ENCODE assay signal across 4 cellular contexts in the genomic region with DNA sequence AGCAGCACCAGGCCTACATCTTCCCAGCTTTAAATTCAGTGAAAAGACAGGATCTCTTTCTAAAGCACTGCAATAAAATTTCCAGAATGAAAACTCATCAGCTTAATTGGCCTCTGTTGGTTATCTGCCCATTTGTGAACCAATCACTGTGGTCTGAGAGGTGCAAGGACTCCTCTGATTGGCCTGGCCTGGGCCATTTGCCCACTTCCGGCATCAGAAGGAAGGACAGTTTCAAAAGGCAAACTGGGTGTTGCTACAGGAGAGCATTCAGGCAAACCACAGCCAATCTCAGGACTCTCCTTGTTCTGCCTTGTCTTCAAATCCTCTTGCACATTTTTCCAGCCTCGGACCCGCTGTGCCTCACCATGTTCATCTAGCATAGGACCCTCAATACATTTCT.
TF ChIP-seq lines count a peak whose summit lies in the region.

No MANE protein-coding gene starts in this region.

TF ChIP-seq in HepG2, 621 proteins besides CTCF, POLR2A, EP300 and RAD21:
- TF ChIP-seq GABPA (IDR thresholded peaks at IDR 0.05; ENCODE audit: low read depth, low read length) = no peak
- TF ChIP-seq GABPA (CRISPR knock-in tag; IDR thresholded peaks at IDR 0.05; ENCODE audit: low read depth) = peak; percentile 44; the same call in 1 of the 2 replicates
- TF ChIP-seq ZNF749 (CRISPR knock-in tag; IDR thresholded peaks at IDR 0.05; ENCODE audit: borderline replicate concordance) = no peak

TF ChIP-seq in IMR-90, 13 proteins besides CTCF, POLR2A, EP300 and RAD21:
- TF ChIP-seq NFE2L2 (IDR thresholded peaks at IDR 0.05; ENCODE audit: low read depth, low read length) = no peak
- TF ChIP-seq SMC3 (IDR thresholded peaks at IDR 0.05; ENCODE audit: low read depth, low read length) = no peak
- no peak for TF ChIP-seq RCOR1 (IDR thresholded peaks at IDR 0.05; ENCODE audit: insufficient replicate concordance, low read length)
- no peak for TF ChIP-seq ELK1 (IDR thresholded peaks at IDR 0.05; ENCODE audit: borderline replicate concordance, low read depth, low read length)
- no peak for TF ChIP-seq RFX5 (IDR thresholded peaks at IDR 0.05; ENCODE audit: low read depth, low read length)
- TF ChIP-seq FOS (IDR thresholded peaks at IDR 0.05; ENCODE audit: low read depth, low read length) = no peak
- no peak for TF ChIP-seq BHLHE40 (IDR thresholded peaks at IDR 0.05; ENCODE audit: low read depth, low read length)
- no peak for TF ChIP-seq MAFK (IDR thresholded peaks at IDR 0.05; ENCODE audit: low read depth, low read length)
- TF ChIP-seq CEBPB (IDR thresholded peaks at IDR 0.05; ENCODE audit: low read depth, low read length) = no peak
- TF ChIP-seq MXI1 (IDR thresholded peaks at IDR 0.05; ENCODE audit: borderline replicate concordance, low read depth, low read length) = no peak

TF ChIP-seq in WTC11, 78 proteins besides CTCF, POLR2A, EP300 and RAD21:
- TF ChIP-seq NR2C2 (CRISPR knock-in tag; IDR thresholded peaks at IDR 0.05) (no peak), FOXP4 (CRISPR knock-in tag; IDR thresholded peaks at IDR 0.05) (no peak), NFYB (CRISPR knock-in tag; conservative IDR thresholded peaks at IDR 0.05; ENCODE audit: low read depth) (no peak), USF1 (CRISPR knock-in tag; IDR thresholded peaks at IDR 0.05) (no peak), RORB (CRISPR knock-in tag; IDR thresholded peaks at IDR 0.05) (no peak), GTF2I (CRISPR knock-in tag; conservative IDR thresholded peaks at IDR 0.05) (no peak), CBFB (CRISPR knock-in tag; IDR thresholded peaks at IDR 0.05; ENCODE audit: low read depth) (no peak), HMGXB4 (CRISPR knock-in tag; IDR thresholded peaks at IDR 0.05) (no peak)
- TF ChIP-seq, protein P1, sequence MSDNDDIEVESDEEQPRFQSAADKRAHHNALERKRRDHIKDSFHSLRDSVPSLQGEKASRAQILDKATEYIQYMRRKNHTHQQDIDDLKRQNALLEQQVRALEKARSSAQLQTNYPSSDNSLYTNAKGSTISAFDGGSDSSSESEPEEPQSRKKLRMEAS (CRISPR knock-in tag; IDR thresholded peaks at IDR 0.05) = no peak

TF ChIP-seq in K562, 482 proteins besides CTCF, POLR2A, EP300 and RAD21:
- no peak for TF ChIP-seq NEUROD1 (IDR thresholded peaks at IDR 0.05; ENCODE audit: borderline replicate concordance, low read depth, low read length, partially characterized antibody)
- no peak for TF ChIP-seq FOXP1 (CRISPR knock-in tag; IDR thresholded peaks at IDR 0.05)
- TF ChIP-seq, protein P2, sequence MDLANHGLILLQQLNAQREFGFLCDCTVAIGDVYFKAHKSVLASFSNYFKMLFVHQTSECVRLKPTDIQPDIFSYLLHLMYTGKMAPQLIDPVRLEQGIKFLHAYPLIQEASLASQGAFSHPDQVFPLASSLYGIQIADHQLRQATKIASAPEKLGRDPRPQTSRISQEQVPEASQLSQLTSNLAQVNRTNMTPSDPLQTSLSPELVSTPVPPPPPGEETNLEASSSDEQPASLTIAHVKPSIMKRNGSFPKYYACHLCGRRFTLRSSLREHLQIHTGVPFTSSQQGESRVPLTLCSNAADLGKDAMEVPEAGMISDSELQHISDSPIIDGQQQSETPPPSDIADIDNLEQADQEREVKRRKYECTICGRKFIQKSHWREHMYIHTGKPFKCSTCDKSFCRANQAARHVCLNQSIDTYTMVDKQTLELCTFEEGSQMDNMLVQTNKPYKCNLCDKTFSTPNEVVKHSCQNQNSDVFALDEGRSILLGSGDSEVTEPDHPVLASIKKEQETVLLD (IDR thresholded peaks at IDR 0.05) = no peak
- TF ChIP-seq TFAM (CRISPR knock-in tag; conservative IDR thresholded peaks at IDR 0.05) = no peak
- TF ChIP-seq HOMEZ (CRISPR knock-in tag; IDR thresholded peaks at IDR 0.05) = no peak
- no peak for TF ChIP-seq RFX7 (CRISPR knock-in tag; IDR thresholded peaks at IDR 0.05)
- no peak for TF ChIP-seq ZKSCAN1 (IDR thresholded peaks at IDR 0.05; ENCODE audit: low read depth, low read length)
- TF ChIP-seq KDM1A (IDR thresholded peaks at IDR 0.05) = no peak
